Comparison of ENCODE assay signal across 8 cellular contexts in the genomic region with DNA sequence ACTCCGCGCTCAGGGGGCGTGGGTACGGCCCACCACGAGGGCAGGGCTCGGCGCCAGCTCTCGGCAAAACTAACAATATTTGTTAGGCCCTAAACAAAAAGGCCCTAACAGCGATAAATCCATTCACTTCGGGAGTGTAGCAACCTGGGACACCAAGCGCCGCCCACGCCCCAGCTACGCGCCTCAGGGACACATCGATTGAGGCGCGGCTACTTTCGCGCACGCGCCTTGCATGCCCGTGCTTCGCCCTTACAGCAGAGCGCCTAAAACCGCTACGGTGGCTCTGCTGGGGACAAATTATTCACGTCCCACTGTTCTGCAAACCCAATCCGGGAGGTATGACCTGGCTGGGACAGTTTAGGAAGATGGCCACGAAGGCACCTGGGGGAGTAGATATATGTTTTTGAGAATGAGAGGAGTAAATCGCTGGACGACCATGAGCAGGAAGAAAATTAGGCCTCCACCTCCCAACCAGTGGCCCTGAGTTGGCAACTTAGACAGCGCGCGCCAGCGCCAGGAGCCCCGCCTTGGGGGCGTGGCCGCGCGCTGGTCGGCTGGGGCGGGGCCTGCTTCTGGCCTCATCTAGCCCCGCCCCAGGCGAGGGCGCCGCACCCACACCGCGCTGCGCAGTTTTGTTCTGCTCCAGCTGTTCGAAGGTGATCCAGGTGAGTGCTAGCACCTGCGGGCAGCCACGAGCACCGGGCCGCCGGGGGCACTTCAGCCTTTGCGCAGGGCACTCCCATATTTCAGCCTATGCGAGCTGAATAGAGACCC. TPM values are rescaled to one million over a fixed set of nuclear protein-coding genes. Genes with fewer than 3 reads are reported as not detected.
A peak's percentile ranks its signal among the peaks of the same experiment; 100 is the strongest.
DNase-seq lines count a peak whose midpoint lies in the region; ATAC-seq and TF ChIP-seq lines count a peak whose summit lies in the region.

A gene (plus strand): TSS at position 606 of the 774 bp plus-strand sequence. CDS start 18,614 bp downstream, outside the sequence.

- ATAC-seq in HG02642 (IDR thresholded peaks at IDR 0.05; ENCODE audit: poor library complexity, unreplicated experiment): peak; percentile 90
- ATAC-seq in activated naive CD4-positive, alpha-beta T cell treated with anti-CD3 and anti-CD28 coated beads, Interleukin-2, amount 50 U/mL, for 72 hours: peak; percentile 84 to 90

- DNase-seq in NCI-H1105 (lab: John Stamatoyannopoulos, UW): peak; percentile 97
- peak; percentile 91 for DNase-seq in SKM-1 (lab: John Stamatoyannopoulos, UW; ENCODE audit: unreplicated experiment)
- peak; percentile 92 to 96 for DNase-seq in activated naive CD4-positive, alpha-beta T cell treated with anti-CD3 and anti-CD28 coated beads, Interleukin-2, amount 50 U/mL, for 72 hours (ENCODE audit: low spot score in 2 of 2)
- peak; percentile 82 for DNase-seq in glomerular endothelial cell (ENCODE audit: extremely low read depth, low read depth, low spot score)
- peak; percentile 92 for DNase-seq in occipital lobe (lab: John Stamatoyannopoulos, UW)

- no peaks in the 10 kb centered on the region for H3K9me3 Mint-ChIP-seq in activated naive CD4-positive, alpha-beta T cell treated with anti-CD3 and anti-CD28 coated beads, Interleukin-2, amount 50 U/mL, for 72 hours

- H3K27ac ChIP-seq in temporal lobe (ENCODE audit: low read depth, low read length): peak within 1 kb of the TSS; percentile 81

- no peak within 1 kb of the TSS for H3K27ac Mint-ChIP-seq in activated naive CD4-positive, alpha-beta T cell treated with anti-CD3 and anti-CD28 coated beads, Interleukin-2, amount 50 U/mL, for 72 hours

- H3K36me3 Mint-ChIP-seq in activated naive CD4-positive, alpha-beta T cell treated with anti-CD3 and anti-CD28 coated beads, Interleukin-2, amount 50 U/mL, for 72 hours: no peaks in the 10 kb centered on the region

- TF ChIP-seq POLR2A in GM10847 (IDR thresholded peaks at IDR 0.05; ENCODE audit: extremely low read depth, insufficient read length): peak; percentile 54

RNA-seq across cellular contexts. Expression of the gene that starts here (rescaled TPM):
- total RNA-seq in activated naive CD4-positive, alpha-beta T cell treated with anti-CD3 and anti-CD28 coated beads, Interleukin-2, amount 50 U/mL, for 72 hours: 10 to 100 TPM; 33.6 to 72.2 TPM
- total RNA-seq in glomerular endothelial cell (227 and 290 TPM in 2 replicates), occipital lobe (200 TPM), temporal lobe (101 TPM)

Comparison
In these comparisons a context has a peak if more than half of its experiments do, and no peak if none do; other contexts are left out.
1. Peak in every context shown above with its lines: DNase-seq, ATAC-seq and H3K27ac ChIP-seq.